1 cellular context compared by ENCODE assay signal in genomic region chr6:29632789-29633531, GRCh38.
TF ChIP-seq lines count a peak whose summit lies in the region.

Gene GABBR1 (minus strand): TSS chr6:29633183. CDS start chr6:29632385, 798 bp downstream.

TF ChIP-seq in H1, 55 proteins besides CTCF, POLR2A, EP300 and RAD21 (continued from another document):
- peak; percentile 67 for TF ChIP-seq CTBP2 (IDR thresholded peaks at IDR 0.05; ENCODE audit: borderline replicate concordance, insufficient read depth, insufficient read length, low read length)
- no peak for TF ChIP-seq SAP30 (IDR thresholded peaks at IDR 0.05; ENCODE audit: insufficient read depth, insufficient replicate concordance, low read length)
- peak; percentile 21; the same call in 1 of the 2 replicates for TF ChIP-seq MAX (IDR thresholded peaks at IDR 0.05)
- TF ChIP-seq ASH2L (IDR thresholded peaks at IDR 0.05; ENCODE audit: low read length), result peak; percentile 85
